ENCODE assay signal across 12 cellular contexts in the genomic region with DNA sequence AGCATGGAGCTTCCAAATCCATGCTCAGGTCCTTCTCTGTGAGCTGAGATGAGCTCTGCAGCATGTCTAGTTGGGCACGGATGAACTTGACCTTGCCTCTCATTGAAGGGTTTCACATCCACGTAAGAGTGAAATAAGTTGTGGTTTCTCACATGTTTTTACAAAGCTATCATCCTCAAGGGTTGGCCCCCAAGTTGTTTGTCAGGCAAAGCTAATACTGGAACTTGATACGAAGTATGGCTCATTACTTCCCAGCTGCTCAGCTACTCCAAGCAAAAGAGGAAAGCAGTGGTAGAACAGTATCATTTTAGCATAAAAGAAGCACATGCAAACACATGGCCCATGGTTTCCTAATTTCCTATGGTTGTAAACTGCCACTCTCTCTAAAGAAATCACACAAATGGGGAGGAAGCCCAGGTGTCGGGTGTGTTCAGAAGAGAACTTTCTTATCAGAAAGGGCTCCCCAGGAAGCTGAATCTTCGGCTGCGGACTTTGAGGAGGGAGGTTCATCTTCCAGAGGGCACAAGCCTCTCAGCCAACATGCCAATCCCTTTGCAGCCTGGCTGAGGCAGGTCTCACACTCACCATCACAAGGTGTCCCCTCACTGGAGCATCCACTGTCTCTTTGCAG. TPM values are rescaled to one million over a fixed set of nuclear protein-coding genes. Genes with fewer than 3 reads are reported as not detected.
A peak's percentile ranks its signal among the peaks of the same experiment; 100 is the strongest.
DNase-seq lines count a peak whose midpoint lies in the region; ATAC-seq and TF ChIP-seq lines count a peak whose summit lies in the region.
"Had no signal": no experiment of that assay in that cellular context is flagged by ENCODE, and none has a peak within 500 bp of the region (broad histone marks: within the 10 kb centered on the region; RNA-seq: fewer than 3 reads in every experiment).

No MANE protein-coding gene starts in this region.

- peak; percentile 67 for DNase-seq in activated CD4-positive, alpha-beta T cell treated with anti-CD3 and anti-CD28 coated beads, Interleukin-2, amount 10 ng/mL, durations not matched to agents 24 days and 14 days
- no peak for DNase-seq in activated CD4-positive, alpha-beta T cell treated with anti-CD3 and anti-CD28 coated beads for 4 hours
- DNase-seq in psoas muscle, result no peak
- DNase-seq in testis, result no peak
- no peak for DNase-seq in trophoblast cell
- no peak for DNase-seq in activated CD4-positive, CD25-positive, alpha-beta regulatory T cell (lab: John Stamatoyannopoulos, UW)
- DNase-seq: hippocampal formation had no signal

- no peak overlapping the region for H2AFZ ChIP-seq in trophoblast cell (ENCODE audit: insufficient read depth, low read length, poor library complexity)

- no peaks in the 10 kb centered on the region for H3K36me3 Mint-ChIP-seq in activated CD4-positive, alpha-beta T cell treated with anti-CD3 and anti-CD28 coated beads, Interleukin-2, amount 10 ng/mL, durations not matched to agents 24 days and 14 days (ENCODE audit: low read depth)

- no peak for TF ChIP-seq CTCF in psoas muscle (IDR thresholded peaks at IDR 0.05)
- TF ChIP-seq CTCF in testis (IDR thresholded peaks at IDR 0.05), result no peak

- no peak overlapping the region for H4K91ac ChIP-seq in trophoblast cell (ENCODE audit: low read depth, low read length)

- H3K14ac ChIP-seq in trophoblast cell (ENCODE audit: low read length), result no peak overlapping the region

- WGBS in psoas muscle, 3 donors, result 65 to 75% (median 70%) methylated on average over 6 of the region's 6 CpGs
- WGBS in testis, 2 donors, result 77 to 83% methylated on average over 6 of the region's 6 CpGs
- no CpG with 5 or more reads among the region's 6 CpGs for WGBS in trophoblast cell (ENCODE audit: extremely low coverage, insufficient coverage, insufficient read length)

- no peaks in the 10 kb centered on the region for H3K27me3 Mint-ChIP-seq in activated CD4-positive, alpha-beta T cell treated with anti-CD3 and anti-CD28 coated beads, Interleukin-2, amount 10 ng/mL, durations not matched to agents 24 days and 14 days

- no peak for TF ChIP-seq POLR2A in testis (IDR thresholded peaks at IDR 0.05)

- intact Hi-C loops in activated CD4-positive, alpha-beta T cell treated with anti-CD3 and anti-CD28 coated beads, Interleukin-2, amount 10 ng/mL, durations not matched to agents 24 days and 14 days (cut with micrococcal nuclease), result loop anchor here (1.0 to 5.0 kb wide), 5 partner anchors 9 to 613 kb away; partner anchors contain the start of gene PDLIM1
- intact Hi-C loops in psoas muscle (cut with DNase I) (loop anchor here (2.0 to 5.0 kb wide), 2 partner anchors 42 to 117 kb away; no protein-coding TSS in a partner anchor), testis (cut with DNase I; ENCODE audit: low total_unique reads) (loop anchor here (10.0 kb wide), 1 partner anchor 119 kb away; no protein-coding TSS in a partner anchor)

- peak overlapping the region; percentile 13 for H3K4me3 Mint-ChIP-seq in activated CD4-positive, alpha-beta T cell treated with anti-CD3 and anti-CD28 coated beads, Interleukin-2, amount 10 ng/mL, durations not matched to agents 24 days and 14 days

- no peak overlapping the region for H2BK12ac ChIP-seq in trophoblast cell (ENCODE audit: low read length)

- no peak overlapping the region for H2AK5ac ChIP-seq in trophoblast cell (ENCODE audit: low read length)

- H4K12ac ChIP-seq in trophoblast cell (ENCODE audit: low read depth, low read length), result no peak overlapping the region

- ATAC-seq in GM21825 (IDR thresholded peaks at IDR 0.05; ENCODE audit: unreplicated experiment) (peak; percentile 87), HG03442 (IDR thresholded peaks at IDR 0.05; ENCODE audit: unreplicated experiment) (peak; percentile 89), psoas muscle (no peak)

- H3K9ac ChIP-seq in trophoblast cell (ENCODE audit: low read length), result no peak overlapping the region

- H4K8ac ChIP-seq in trophoblast cell (ENCODE audit: low read depth, low read length), result no peak overlapping the region

- H3K27ac ChIP-seq in psoas muscle, result peak overlapping the region; percentile 23
- no peak overlapping the region for H3K27ac ChIP-seq in testis
- no peak overlapping the region for H3K27ac ChIP-seq in trophoblast cell (ENCODE audit: low read depth, low read length)
- H3K27ac ChIP-seq: neutrophil had no signal

- H3K4ac ChIP-seq in trophoblast cell (ENCODE audit: low read depth, low read length), result no peak overlapping the region

- H3K27me3 ChIP-seq in psoas muscle (ENCODE audit: insufficient read depth in 3 of 3, low read length in 2 of 3) (no peaks in the 10 kb centered on the region), testis (no peaks in the 10 kb centered on the region), trophoblast cell (ENCODE audit: insufficient read depth, low read length) (no peaks in the 10 kb centered on the region)
- H3K27me3 ChIP-seq: neutrophil had no signal

- H2BK120ac ChIP-seq in trophoblast cell (ENCODE audit: insufficient read depth, low read length, poor library complexity), result no peak overlapping the region

- H2BK5ac ChIP-seq in trophoblast cell (ENCODE audit: low read depth, low read length, poor library complexity), result no peak overlapping the region

- peaks cover 29% of the 10 kb centered on the region for H3K4me1 Mint-ChIP-seq in activated CD4-positive, alpha-beta T cell treated with anti-CD3 and anti-CD28 coated beads, Interleukin-2, amount 10 ng/mL, durations not matched to agents 24 days and 14 days

- peak overlapping the region; percentile 53 for H3K27ac Mint-ChIP-seq in activated CD4-positive, alpha-beta T cell treated with anti-CD3 and anti-CD28 coated beads, Interleukin-2, amount 10 ng/mL, durations not matched to agents 24 days and 14 days

- H3K9me3 ChIP-seq in psoas muscle (no peaks in the 10 kb centered on the region), testis (no peaks in the 10 kb centered on the region), trophoblast cell (ENCODE audit: insufficient read depth, low read depth, low read length) (no peaks in the 10 kb centered on the region)
- H3K9me3 ChIP-seq: neutrophil had no signal

- no peak overlapping the region for H3K4me3 ChIP-seq in psoas muscle
- no peak overlapping the region for H3K4me3 ChIP-seq in testis
- no peak overlapping the region for H3K4me3 ChIP-seq in trophoblast cell (ENCODE audit: low read depth, low read length)

- H3K36me3 ChIP-seq in psoas muscle (ENCODE audit: insufficient read depth in 1 of 2, low read depth in 1 of 2) (peaks cover 0 to 43% of the 10 kb centered on the region in 2 donors), testis (ENCODE audit: low read depth, missing control alignments) (no peaks in the 10 kb centered on the region), trophoblast cell (ENCODE audit: control insufficient read depth in 1 of 2, insufficient read depth in 2 of 2, low read length in 2 of 2) (peaks cover 48 to 56% of the 10 kb centered on the region in 2 experiments)
- H3K36me3 ChIP-seq: neutrophil had no signal

- H3K79me1 ChIP-seq in trophoblast cell (ENCODE audit: low read length), result peaks cover 10% of the 10 kb centered on the region

- H3K9me3 Mint-ChIP-seq in activated CD4-positive, alpha-beta T cell treated with anti-CD3 and anti-CD28 coated beads, Interleukin-2, amount 10 ng/mL, durations not matched to agents 24 days and 14 days, result no peaks in the 10 kb centered on the region

- H3K4me1 ChIP-seq in psoas muscle (peaks cover 43% of the 10 kb centered on the region), testis (peaks cover 7% of the 10 kb centered on the region), trophoblast cell (ENCODE audit: control insufficient read depth in 1 of 2, insufficient read depth in 2 of 2, low read length in 2 of 2) (peaks cover 13 to 17% of the 10 kb centered on the region in 2 experiments)

- no peak overlapping the region for H3K23ac ChIP-seq in trophoblast cell (ENCODE audit: low read length)

- no peak overlapping the region for H3K18ac ChIP-seq in trophoblast cell (ENCODE audit: low read length)

- no peaks in the 10 kb centered on the region for H3K79me2 ChIP-seq in trophoblast cell (ENCODE audit: control insufficient read depth, insufficient read depth, low read length, poor library complexity)

- H3K4me2 ChIP-seq in trophoblast cell (ENCODE audit: low read length), result no peak overlapping the region

RNA-seq across cellular contexts. Expression of gene PDLIM1, which starts 45.3 kb away (rescaled TPM):
- total RNA-seq in activated CD4-positive, alpha-beta T cell treated with anti-CD3 and anti-CD28 coated beads, Interleukin-2, amount 10 ng/mL, durations not matched to agents 24 days and 14 days, result 3.1 and 3.2 TPM in 2 replicates
- total RNA-seq in psoas muscle (100 to 1,000 TPM; 267 to 504 (median 329) TPM), testis (10 to 100 TPM; 14.9 to 23.5 TPM)
- polyA plus RNA-seq in psoas muscle (100 to 1,000 TPM in 2 of 3 donors, 10 to 100 TPM in 1; 97.3 to 493 (median 311) TPM), testis (ENCODE audit: insufficient read depth, low read depth, low replicate concordance) (64.3 TPM)
- polyA plus RNA-seq in trophoblast cell (2013), result 338 and 355 TPM in 2 replicates

RNA-seq across cellular contexts. Expression of gene ACSM6, which starts 51.5 kb away (rescaled TPM):
- not detected in 2 replicates for total RNA-seq in activated CD4-positive, alpha-beta T cell treated with anti-CD3 and anti-CD28 coated beads, Interleukin-2, amount 10 ng/mL, durations not matched to agents 24 days and 14 days
- total RNA-seq in psoas muscle (not detected), testis (not detected)
- polyA plus RNA-seq in psoas muscle (not detected), testis (ENCODE audit: insufficient read depth, low read depth, low replicate concordance) (not detected)
- polyA plus RNA-seq in trophoblast cell (2013), result not detected in 2 replicates
- total RNA-seq: chondrocyte, M059J had no signal

Comparison
In these comparisons a context has a peak if more than half of its experiments do, and no peak if none do; other contexts are left out.
1. ATAC-seq: peak in GM21825 (single experiment) and HG03442 (single experiment); none in psoas muscle (0 of 4).
2. RNA of gene PDLIM1, which starts 45.3 kb away (total RNA-seq): 267 to 504 TPM in psoas muscle; 14.9 to 23.5 TPM in testis and 3.1 to 3.2 TPM in activated CD4-positive, alpha-beta T cell treated with anti-CD3 and anti-CD28 coated beads, Interleukin-2, amount 10 ng/mL, durations not matched to agents 24 days and 14 days; every median in the first group is over 10 times any median in the second.